Comparison of ENCODE assay signal across 26 cellular contexts in genomic region chrX:114841051-114841450, GRCh38.
DNase-seq lines count a peak whose midpoint lies in the region; ATAC-seq and TF ChIP-seq lines count a peak whose summit lies in the region.
"Had no signal": no experiment of that assay in that cellular context is flagged by ENCODE, and none has a peak within 500 bp of the region (broad histone marks: within the 10 kb centered on the region; RNA-seq: fewer than 3 reads in every experiment).

No MANE protein-coding gene starts in this region.

- H3K4me3 Mint-ChIP-seq in effector memory CD8-positive, alpha-beta T cell: no peak overlapping the region
- H3K4me3 Mint-ChIP-seq: naive B cell, T-cell had no signal

- H3K4me1 Mint-ChIP-seq in effector memory CD8-positive, alpha-beta T cell (ENCODE audit: low read depth in 2 of 2): no peaks in the 10 kb centered on the region
- H3K4me1 Mint-ChIP-seq: naive B cell, T-cell had no signal

- H4K20me1 ChIP-seq in mammary epithelial cell (ENCODE audit: insufficient read depth, low read length): no peaks in the 10 kb centered on the region
- H4K20me1 ChIP-seq: BLaER1 had no signal

- H3K27ac ChIP-seq in mammary epithelial cell (ENCODE audit: insufficient read depth, low read depth, low read length) (no peak overlapping the region), breast epithelium (no peak overlapping the region)
- H3K27ac ChIP-seq: 22Rv1, adrenal gland, BLaER1, KMS-11, Peyer's patch, psoas muscle, tibial nerve had no signal

- H3K9me3 Mint-ChIP-seq in effector memory CD8-positive, alpha-beta T cell: no peaks in the 10 kb centered on the region

- CTCF ChIA-PET in mammary epithelial cell (lab: Charles Lee; ENCODE audit: low non-redundant PET): no interaction called here

- no peak for ATAC-seq in effector memory CD8-positive, alpha-beta T cell (replicated peaks)
- ATAC-seq: psoas muscle, T-cell had no signal

- 42% methylated on average over 1 of the region's 1 CpG for WGBS in mammary epithelial cell (ENCODE audit: low coverage, missing lambda C conversion rate)

- TF ChIP-seq POLR2A in breast epithelium (IDR thresholded peaks at IDR 0.05): no peak

- H3K4me3 ChIP-seq in mammary epithelial cell (replicated peaks in 1 of 3; ENCODE audit: insufficient read depth in 1 of 3, low read depth in 2 of 3, low read length in 3 of 3) (no peak overlapping the region), breast epithelium (no peak overlapping the region), epithelial cell of esophagus (ENCODE audit: low read length) (no peak overlapping the region)
- H3K4me3 ChIP-seq: adrenal gland, BLaER1, Peyer's patch, psoas muscle, tibial nerve had no signal

- H3K4me2 ChIP-seq in mammary epithelial cell (ENCODE audit: insufficient read depth, low read depth, low read length): no peak overlapping the region
- H3K4me2 ChIP-seq: BLaER1, KMS-11 had no signal

- dilution Hi-C loops in mammary epithelial cell (cut with HindIII; ENCODE audit: low sequenced_read_pairs): no loop called here

- intact Hi-C loops in mammary epithelial cell (cut with micrococcal nuclease) (no loop called here), breast epithelium (cut with DNase I; ENCODE audit: low total_unique reads) (no loop called here)

- no peak overlapping the region for H3K9ac ChIP-seq in mammary epithelial cell (ENCODE audit: insufficient read depth, low read length)
- H3K9ac ChIP-seq: BLaER1, KMS-11 had no signal

- no peaks in the 10 kb centered on the region for H3K27me3 ChIP-seq in mammary epithelial cell (ENCODE audit: insufficient read depth, low read length)
- H3K27me3 ChIP-seq in breast epithelium: no peaks in the 10 kb centered on the region
- H3K27me3 ChIP-seq: Peyer's patch, tibial nerve had no signal

- H3K9me3 ChIP-seq in mammary epithelial cell (replicated peaks; ENCODE audit: insufficient read depth, low read length) (no peaks in the 10 kb centered on the region), breast epithelium (no peaks in the 10 kb centered on the region)
- H3K9me3 ChIP-seq: adrenal gland, BLaER1, Peyer's patch, psoas muscle, tibial nerve had no signal

- in situ Hi-C loops in mammary epithelial cell (cut with MboI; ENCODE audit: low sequenced_read_pairs in 2 of 2): no loop called here

- TF ChIP-seq CTCF in mammary epithelial cell (conservative IDR thresholded peaks at IDR 0.05 in 1 of 2, IDR thresholded peaks at IDR 0.05 in 1 of 2; ENCODE audit: extremely low read depth in 1 of 2, insufficient read depth in 1 of 2, low read depth in 1 of 2, low read length in 2 of 2) (no peak), breast epithelium (IDR thresholded peaks at IDR 0.05) (no peak), epithelial cell of esophagus (IDR thresholded peaks at IDR 0.05; ENCODE audit: insufficient read depth, low read depth, low read length, missing control alignments) (no peak)

- H3K79me2 ChIP-seq in mammary epithelial cell (ENCODE audit: insufficient read depth, low read length): no peaks in the 10 kb centered on the region

- no peak overlapping the region for H3K27ac Mint-ChIP-seq in effector memory CD8-positive, alpha-beta T cell
- H3K27ac Mint-ChIP-seq: naive B cell, T-cell had no signal

- H3K36me3 ChIP-seq in mammary epithelial cell (ENCODE audit: insufficient read depth, low read length) (no peaks in the 10 kb centered on the region), breast epithelium (no peaks in the 10 kb centered on the region)
- H3K36me3 ChIP-seq: adrenal gland, BLaER1, Peyer's patch, tibial nerve had no signal

- DNase-seq in mammary epithelial cell (peak; percentile 1), breast epithelium (ENCODE audit: low spot score in 2 of 2) (no peak), NCI-H226 (peak; percentile 40), epithelial cell of esophagus (ENCODE audit: low read depth) (peak; percentile 0), amniotic stem cell (lab: John Stamatoyannopoulos, UW) (no peak), amygdala (lab: John Stamatoyannopoulos, UW) (no peak), COR-L47 (lab: John Stamatoyannopoulos, UW) (no peak)
- no peak for DNase-seq in effector memory CD8-positive, alpha-beta T cell
- DNase-seq: activated naive CD4-positive, alpha-beta T cell; activated T-cell treated with anti-CD3 and anti-CD28 coated beads, Interleukin-2, amount 50 U/mL, for 48 hours; adrenal gland; Calu3; caudate nucleus; dermis blood vessel endothelial cell; naive B cell; NCI-H146; NCI-H524; NK-92 treated with Interleukin-12 subunit alpha and Interleukin-12 subunit beta, amount 100 ng/mL, for 24 hours; nucleus accumbens; Peyer's patch; psoas muscle; T-cell had no signal

- H3K27me3 Mint-ChIP-seq in effector memory CD8-positive, alpha-beta T cell: no peaks in the 10 kb centered on the region
- H3K27me3 Mint-ChIP-seq: naive B cell had no signal

- no TSS peak for BruUV-seq in mammary epithelial cell (replicated peaks; lab: Mats Ljungman, UMichigan)

- no peak overlapping the region for H2AFZ ChIP-seq in mammary epithelial cell (ENCODE audit: low read depth, low read length)

- H3K36me3 Mint-ChIP-seq in effector memory CD8-positive, alpha-beta T cell (ENCODE audit: insufficient read depth): no peaks in the 10 kb centered on the region
- H3K36me3 Mint-ChIP-seq: naive B cell, T-cell had no signal

- no peaks in the 10 kb centered on the region for H3K4me1 ChIP-seq in mammary epithelial cell (ENCODE audit: insufficient read depth, low read length)
- no peaks in the 10 kb centered on the region for H3K4me1 ChIP-seq in breast epithelium
- H3K4me1 ChIP-seq: adrenal gland, BLaER1, Peyer's patch, psoas muscle, tibial nerve had no signal

Comparison
In these comparisons a context has a peak if more than half of its experiments do, and no peak if none do; other contexts are left out.
1. DNase-seq: peak in mammary epithelial cell (single experiment), NCI-H226 (single experiment) and epithelial cell of esophagus (single experiment); none in breast epithelium (0 of 2), amniotic stem cell (single experiment), amygdala (0 of 56), effector memory CD8-positive, alpha-beta T cell (0 of 3) and COR-L47 (single experiment).